ENCODE assay signal across 8 cellular contexts in the genomic region with DNA sequence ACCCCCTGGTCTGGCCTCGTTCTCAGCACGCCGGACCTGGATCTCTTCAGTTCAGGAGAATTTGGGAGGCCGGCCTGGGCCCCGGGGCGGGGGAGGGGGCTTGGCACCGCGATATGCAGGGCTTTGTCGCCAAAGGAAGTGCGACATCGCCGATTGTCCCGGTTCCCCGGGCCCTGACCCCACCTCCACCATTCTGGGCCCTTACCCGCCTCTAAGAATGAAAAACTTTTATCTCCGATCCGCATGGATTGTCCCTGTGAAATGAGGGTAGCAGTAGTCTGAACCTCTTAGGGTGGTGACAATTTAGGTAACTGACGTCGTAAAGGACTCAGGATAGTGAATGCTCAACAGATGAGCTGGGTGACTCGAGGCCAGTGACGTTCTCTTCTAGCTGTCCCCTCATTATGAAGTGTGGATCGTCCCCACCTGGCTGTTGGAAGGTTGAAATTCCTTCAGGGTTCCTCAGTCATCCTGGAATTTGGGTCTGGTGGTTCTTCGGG. TPM values are rescaled to one million over a fixed set of nuclear protein-coding genes. Genes with fewer than 3 reads are reported as not detected.
DNase-seq lines count a peak whose midpoint lies in the region; ATAC-seq, FAIRE-seq and TF ChIP-seq lines count a peak whose summit lies in the region.

No MANE protein-coding gene starts in this region.

- H3K36me3 ChIP-seq in SJCRH30 (peaks cover 12% of the 10 kb centered on the region), gastrocnemius medialis (peaks cover 0 to 13% of the 10 kb centered on the region in 2 donors)

- H3K9me3 ChIP-seq in SJCRH30 (replicated peaks) = no peaks in the 10 kb centered on the region
- no peaks in the 10 kb centered on the region for H3K9me3 ChIP-seq in gastrocnemius medialis

- TF ChIP-seq CTCF in fibroblast of mammary gland (conservative IDR thresholded peaks at IDR 0.05; ENCODE audit: control insufficient read depth, insufficient read depth, low read depth, low read length) (no peak), gastrocnemius medialis (IDR thresholded peaks at IDR 0.05 in 4 of 5, conservative IDR thresholded peaks at IDR 0.05 in 1 of 5) (no peak)

- H3K27me3 ChIP-seq in SJCRH30 (no peaks in the 10 kb centered on the region), gastrocnemius medialis (no peaks in the 10 kb centered on the region)

- no peak for TF ChIP-seq POLR2A in GM12892 (IDR thresholded peaks at IDR 0.05; ENCODE audit: low read depth, low read length)
- TF ChIP-seq POLR2A in gastrocnemius medialis (IDR thresholded peaks at IDR 0.05) = no peak

- H3K4me1 ChIP-seq in SJCRH30 (peaks cover 2% of the 10 kb centered on the region; the same call in 1 of the 2 replicates), gastrocnemius medialis (peaks cover 26 to 29% of the 10 kb centered on the region in 2 donors)

- no peak for ATAC-seq in gastrocnemius medialis

- H3K4me3 ChIP-seq in SJCRH30 (peak overlapping the region; percentile 77), fibroblast of mammary gland (ENCODE audit: control insufficient read depth, low read depth, low read length) (peak overlapping the region; percentile 92), gastrocnemius medialis (peak overlapping the region; percentile 74 to 99 (median 94))

- intact Hi-C loops in gastrocnemius medialis (cut with DNase I; ENCODE audit: low total_unique reads) = loop anchor here (1.0 kb wide), 2 partner anchors 27 to 159 kb away; partner anchors contain the start of gene GTPBP3

- DNase-seq in GM12892 (ENCODE audit: insufficient read length) (no peak), SJCRH30 (no peak), fibroblast of mammary gland (ENCODE audit: low read depth) (no peak), gastrocnemius medialis (no peak), middle frontal gyrus (ENCODE audit: extremely low spot score, low spot score) (no peak), NCI-H1105 (lab: John Stamatoyannopoulos, UW) (no peak), NK-92 (lab: John Stamatoyannopoulos, UW; ENCODE audit: unreplicated experiment) (no peak), NCI-H2107 treated with DMSO at 0.1 percent for 48 hours (lab: John Stamatoyannopoulos, UW; ENCODE audit: unreplicated experiment) (no peak)

- in situ Hi-C loops in gastrocnemius medialis (cut with MboI; ENCODE audit: low sequenced_read_pairs in 4 of 4) = no loop called here

- FAIRE-seq in GM12892 (lab: Jason Lieb, UNC) = peak; percentile 40

- peak overlapping the region; percentile 14; the same call in 1 of the 2 replicates for H3K27ac ChIP-seq in SJCRH30
- peak overlapping the region; percentile 82 to 90 (median 86) for H3K27ac ChIP-seq in gastrocnemius medialis

RNA-seq across cellular contexts. Expression of gene DDA1, which starts 0.6 kb away (rescaled TPM):
- polyA plus RNA-seq in GM12892 (2012; ENCODE audit: missing spikeins) = 33.6 TPM
- 34.2 and 37.5 TPM in 2 replicates for total RNA-seq in SJCRH30 (2014; rRNA removed; shearing (Covaris generic))
- 10 to 100 TPM; 18.7 to 40.0 (median 27.0) TPM for total RNA-seq in gastrocnemius medialis

RNA-seq across cellular contexts. Expression of gene MRPL34, which starts 4.3 kb away (rescaled TPM):
- 50.8 TPM for polyA plus RNA-seq in GM12892 (2012; ENCODE audit: missing spikeins)
- 68.5 and 69.0 TPM in 2 replicates for total RNA-seq in SJCRH30 (2014; rRNA removed; shearing (Covaris generic))
- 100 to 1,000 TPM; 145 to 369 (median 249) TPM for total RNA-seq in gastrocnemius medialis

RNA-seq across cellular contexts. Expression of gene ABHD8, which starts 6.8 kb away (rescaled TPM):
- 1.2 TPM for polyA plus RNA-seq in GM12892 (2012; ENCODE audit: missing spikeins)
- 26.4 and 27.2 TPM in 2 replicates for total RNA-seq in SJCRH30 (2014; rRNA removed; shearing (Covaris generic))
- 10 to 100 TPM; 12.2 to 25.0 (median 19.8) TPM for total RNA-seq in gastrocnemius medialis

RNA-seq across cellular contexts. Expression of gene ANO8, which starts 24.6 kb away (rescaled TPM):
- polyA plus RNA-seq in GM12892 (2012; ENCODE audit: missing spikeins) = 0.93 TPM
- total RNA-seq in SJCRH30 (2014; rRNA removed; shearing (Covaris generic)) = 2.7 and 3.0 TPM in 2 replicates
- 10 to 100 TPM in 2 of 4 donors, 1 to 10 TPM in 2; 6.2 to 24.5 (median 9.9) TPM for total RNA-seq in gastrocnemius medialis

RNA-seq across cellular contexts. Expression of gene GTPBP3, which starts 27.3 kb away (rescaled TPM):
- 14.7 TPM for polyA plus RNA-seq in GM12892 (2012; ENCODE audit: missing spikeins)
- total RNA-seq in SJCRH30 (2014; rRNA removed; shearing (Covaris generic)) = 27.6 and 31.2 TPM in 2 replicates
- 10 to 100 TPM in 3 of 4 donors, 1 to 10 TPM in 1; 6.7 to 21.3 (median 11.1) TPM for total RNA-seq in gastrocnemius medialis
